Comparison of ENCODE assay signal across 1 cellular context in the genomic region with DNA sequence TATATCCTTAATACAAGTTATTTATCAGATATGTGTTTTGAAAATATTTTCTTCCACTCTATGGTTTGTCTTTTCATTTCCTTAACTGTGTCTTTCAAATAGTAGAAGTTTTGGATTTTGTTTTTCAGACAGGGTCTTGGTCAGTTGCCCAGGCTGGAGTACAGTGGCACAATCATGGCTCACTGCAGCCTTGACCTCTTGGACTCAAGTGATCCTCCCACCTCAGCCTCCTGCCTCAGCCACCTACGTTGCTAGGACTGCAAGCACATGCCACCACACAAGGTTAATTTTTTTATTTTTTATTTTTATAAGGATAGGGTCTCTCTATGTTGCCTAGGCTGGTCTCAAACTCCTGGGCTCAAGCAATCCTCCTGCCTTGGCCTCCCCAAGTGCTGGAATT.
TF ChIP-seq lines count a peak whose summit lies in the region.

No MANE protein-coding gene starts in this region.

TF ChIP-seq in HepG2, 621 proteins besides CTCF, POLR2A, EP300 and RAD21:
- TF ChIP-seq, protein P1, sequence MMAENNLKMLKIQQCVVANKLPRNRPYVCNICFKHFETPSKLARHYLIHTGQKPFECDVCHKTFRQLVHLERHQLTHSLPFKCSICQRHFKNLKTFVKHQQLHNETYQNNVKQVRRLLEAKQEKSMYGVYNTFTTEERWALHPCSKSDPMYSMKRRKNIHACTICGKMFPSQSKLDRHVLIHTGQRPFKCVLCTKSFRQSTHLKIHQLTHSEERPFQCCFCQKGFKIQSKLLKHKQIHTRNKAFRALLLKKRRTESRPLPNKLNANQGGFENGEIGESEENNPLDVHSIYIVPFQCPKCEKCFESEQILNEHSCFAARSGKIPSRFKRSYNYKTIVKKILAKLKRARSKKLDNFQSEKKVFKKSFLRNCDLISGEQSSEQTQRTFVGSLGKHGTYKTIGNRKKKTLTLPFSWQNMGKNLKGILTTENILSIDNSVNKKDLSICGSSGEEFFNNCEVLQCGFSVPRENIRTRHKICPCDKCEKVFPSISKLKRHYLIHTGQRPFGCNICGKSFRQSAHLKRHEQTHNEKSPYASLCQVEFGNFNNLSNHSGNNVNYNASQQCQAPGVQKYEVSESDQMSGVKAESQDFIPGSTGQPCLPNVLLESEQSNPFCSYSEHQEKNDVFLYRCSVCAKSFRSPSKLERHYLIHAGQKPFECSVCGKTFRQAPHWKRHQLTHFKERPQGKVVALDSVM (CRISPR knock-in tag; IDR thresholded peaks at IDR 0.05) = peak; percentile 60; the same call in 1 of the 2 replicates
- TF ChIP-seq ZNF121 (CRISPR knock-in tag; IDR thresholded peaks at IDR 0.05) = peak; percentile 51; the same call in 1 of the 2 replicates
TF ChIP-seq in HepG2: peak in this region for 2; not testable (repeated sequence) for 619.
